In genomic region chr9:34646211-34647083, GRCh38 we compare ENCODE assay signal across 8 cellular contexts. TPM values are rescaled to one million over a fixed set of nuclear protein-coding genes. Genes with fewer than 3 reads are reported as not detected.
DNase-seq lines count a peak whose midpoint lies in the region; ATAC-seq and TF ChIP-seq lines count a peak whose summit lies in the region.

TSS of gene GALT (plus strand) at chr9:34646675. CDS start at chr9:34646705, 30 bp downstream.

- H3K4me3 ChIP-seq in NT2/D1 (ENCODE audit: insufficient read length, low read depth) (peak within 1 kb of the TSS; percentile 78), endodermal cell (ENCODE audit: low read length) (peak within 1 kb of the TSS; percentile 87)

- no peaks in the 10 kb centered on the region for H3K9me3 ChIP-seq in NT2/D1 (ENCODE audit: insufficient read depth, low read length)
- no peaks in the 10 kb centered on the region for H3K9me3 ChIP-seq in endodermal cell (ENCODE audit: control insufficient read depth, low read length)

- H3K9me3 Mint-ChIP-seq in Calu3 (ENCODE audit: low read depth, unreplicated experiment), result no peaks in the 10 kb centered on the region
- no peaks in the 10 kb centered on the region for H3K9me3 Mint-ChIP-seq in endodermal cell
- no peaks in the 10 kb centered on the region for H3K9me3 Mint-ChIP-seq in mesothelial cell of epicardium

- H3K4me3 Mint-ChIP-seq in Calu3 (ENCODE audit: low read depth, unreplicated experiment), result peak within 1 kb of the TSS; percentile 74
- H3K4me3 Mint-ChIP-seq in endodermal cell, result peak within 1 kb of the TSS; percentile 83
- H3K4me3 Mint-ChIP-seq in mesothelial cell of epicardium, result peak within 1 kb of the TSS; percentile 87

- 6 to 10% methylated on average over 27 to 43 of the region's 43 CpGs for WGBS in endodermal cell (ENCODE audit: insufficient coverage in 1 of 2, insufficient read length in 1 of 2), 2 experiments

- H3K4me1 ChIP-seq in NT2/D1 (ENCODE audit: insufficient read depth, insufficient read length) (peaks cover 16% of the 10 kb centered on the region), endodermal cell (ENCODE audit: control insufficient read depth, insufficient read depth, low read length) (peaks cover 14% of the 10 kb centered on the region)

- H3K4me1 Mint-ChIP-seq in Calu3 (ENCODE audit: low read depth, unreplicated experiment), result peaks cover 10% of the 10 kb centered on the region
- H3K4me1 Mint-ChIP-seq in endodermal cell, result peaks cover 30% of the 10 kb centered on the region
- H3K4me1 Mint-ChIP-seq in mesothelial cell of epicardium, result peaks cover 28% of the 10 kb centered on the region

- peak; percentile 95 for DNase-seq in Calu3
- DNase-seq in HUDEP-2 (lab: John Stamatoyannopoulos, UW; ENCODE audit: unreplicated experiment in 76 of 76), result peak in 74 of 76 experiments; percentile 54 to 97 (median 89)
- DNase-seq in NT2/D1 (ENCODE audit: low read depth, low spot score), result peak; percentile 84
- peak; percentile 94 for DNase-seq in activated CD8-positive, alpha-beta memory T cell treated with anti-CD3 and anti-CD28 coated beads, Interleukin-2, amount 50 U/mL, for 24 hours (ENCODE audit: extremely low read depth)
- peak; percentile 99 for DNase-seq in endodermal cell
- peak; percentile 84 to 91 for DNase-seq in mesothelial cell of epicardium (ENCODE audit: low spot score in 2 of 2, unreplicated experiment in 2 of 2)
- peak; percentile 90 to 92 for DNase-seq in stimulated activated CD8-positive, alpha-beta memory T cell treated with anti-CD3 and anti-CD28 coated beads, Interleukin-15, amount 100 ng/mL, for 4 hours (ENCODE audit: low read depth in 2 of 2)

- H3K36me3 Mint-ChIP-seq in Calu3 (ENCODE audit: insufficient read depth, unreplicated experiment), result peaks cover 13% of the 10 kb centered on the region
- H3K36me3 Mint-ChIP-seq in endodermal cell (ENCODE audit: low read depth), result peaks cover 20% of the 10 kb centered on the region
- H3K36me3 Mint-ChIP-seq in mesothelial cell of epicardium, result peaks cover 6% of the 10 kb centered on the region

- H3K9ac ChIP-seq in NT2/D1 (ENCODE audit: insufficient read length, low read depth), result peak within 1 kb of the TSS; percentile 92
- H3K9ac ChIP-seq in endodermal cell (ENCODE audit: extremely low read depth, low read length, poor library complexity, severe bottlenecking), result peak within 1 kb of the TSS; percentile 65

- H3K27me3 Mint-ChIP-seq in Calu3 (ENCODE audit: unreplicated experiment), result no peaks in the 10 kb centered on the region
- H3K27me3 Mint-ChIP-seq in endodermal cell (ENCODE audit: insufficient read depth), result no peaks in the 10 kb centered on the region
- no peaks in the 10 kb centered on the region for H3K27me3 Mint-ChIP-seq in mesothelial cell of epicardium (ENCODE audit: low read depth)

- intact Hi-C loops in Calu3 (cut with micrococcal nuclease; ENCODE audit: unreplicated experiment), result no loop called here

- CTCF ChIA-PET in Calu3 (lab: Charles Lee), result interaction anchor here (0.5 to 1.5 kb wide), 7 partner anchors 9 to 1087 kb away, joined by 3 to 6 read pairs (median 3); partner anchors contain the start of gene SIGMAR1

- H3K27me3 ChIP-seq in NT2/D1 (ENCODE audit: insufficient read depth, insufficient read length) (no peaks in the 10 kb centered on the region), endodermal cell (ENCODE audit: control insufficient read depth, insufficient read depth, low read length, poor library complexity, severe bottlenecking) (no peaks in the 10 kb centered on the region)

- BruUV-seq in Calu3 (replicated peaks; lab: Mats Ljungman, UMichigan), result no TSS peak

- ATAC-seq in GM21381 (IDR thresholded peaks at IDR 0.05; ENCODE audit: unreplicated experiment), result peak; percentile 85

- H3K36me3 ChIP-seq in NT2/D1 (ENCODE audit: insufficient read depth, insufficient read length, low read length) (peaks cover 39% of the 10 kb centered on the region), endodermal cell (ENCODE audit: control insufficient read depth, insufficient read depth, low read length) (peaks cover 28% of the 10 kb centered on the region)

- peak within 1 kb of the TSS; percentile 62 for H3K27ac ChIP-seq in endodermal cell (ENCODE audit: low read depth, low read length)

- H3K27ac Mint-ChIP-seq in Calu3 (ENCODE audit: unreplicated experiment), result peak within 1 kb of the TSS; percentile 67
- peak within 1 kb of the TSS; percentile 89 for H3K27ac Mint-ChIP-seq in endodermal cell
- peak within 1 kb of the TSS; percentile 93 for H3K27ac Mint-ChIP-seq in mesothelial cell of epicardium

- no peak for TF ChIP-seq CTCF in Calu3 (IDR thresholded peaks at IDR 0.05; ENCODE audit: unreplicated experiment)
- peak; percentile 66 for TF ChIP-seq CTCF in endodermal cell (conservative IDR thresholded peaks at IDR 0.05)
- TF ChIP-seq CTCF in mesothelial cell of epicardium (IDR thresholded peaks at IDR 0.05; ENCODE audit: unreplicated experiment), result no peak

RNA-seq across cellular contexts. Expression of gene GALT, which starts in this region (rescaled TPM):
- total RNA-seq in Calu3 (2022), result 25.7 and 26.6 TPM in 2 replicates
- total RNA-seq in endodermal cell, result 10 to 100 TPM; 44.3 to 49.3 TPM
- polyA plus RNA-seq in endodermal cell (2013, experiment 1 of 2), result 59.2 TPM
- 44.1 TPM for polyA plus RNA-seq in endodermal cell (2013, experiment 2 of 2)
- 82.7 to 95.2 TPM (median 88.5 TPM) in 3 replicates for total RNA-seq in mesothelial cell of epicardium

Comparison
In these comparisons a context has a peak if more than half of its experiments do, and no peak if none do; other contexts are left out.
1. Peak in every context shown above with its lines: DNase-seq, ATAC-seq, H3K4me3 ChIP-seq and H3K27ac ChIP-seq.